In genomic region chr11:57276857-57277505, GRCh38 we compare ENCODE assay signal across 12 cellular contexts. TPM values are rescaled to one million over a fixed set of nuclear protein-coding genes. Genes with fewer than 3 reads are reported as not detected.
DNase-seq lines count a peak whose midpoint lies in the region; ATAC-seq, FAIRE-seq and TF ChIP-seq lines count a peak whose summit lies in the region.
"Had no signal": no experiment of that assay in that cellular context is flagged by ENCODE, and none has a peak within 500 bp of the region (broad histone marks: within the 10 kb centered on the region; RNA-seq: fewer than 3 reads in every experiment).

No MANE protein-coding gene starts in this region.

- in situ Hi-C loops in K562 (cut with MboI), result no loop called here

- H3K79me2 ChIP-seq in K562 (ENCODE audit: control insufficient read depth, insufficient read depth, low read length) (no peaks in the 10 kb centered on the region), smooth muscle cell (ENCODE audit: low read depth) (no peaks in the 10 kb centered on the region)

- no peak for TF ChIP-seq POLR2A in K562 (conservative IDR thresholded peaks at IDR 0.05)

- DNase-seq in NAMALWA (ENCODE audit: low spot score), result peak; percentile 7
- no peak for DNase-seq in K562 (ENCODE audit: extremely low read depth in 1 of 4, low spot score in 3 of 4)
- DNase-seq in right atrium auricular region (ENCODE audit: low spot score), result no peak
- DNase-seq in smooth muscle cell (lab: John Stamatoyannopoulos, UW; ENCODE audit: unreplicated experiment), result no peak
- no peak for DNase-seq in NCI-H1930 (lab: John Stamatoyannopoulos, UW)
- no peak for DNase-seq in effector CD4-positive, alpha-beta T cell
- no peak for DNase-seq in activated CD4-positive, CD25-positive, alpha-beta regulatory T cell treated with anti-CD3 and anti-CD28 coated beads, Interleukin-2, amount 50 U/mL, for 72 hours
- DNase-seq in GM19238 (ENCODE audit: insufficient read length, low spot score), result no peak
- DNase-seq: activated naive CD8-positive, alpha-beta T cell treated with anti-CD3 and anti-CD28 coated beads, Interleukin-2, amount 10 ng/mL, durations not matched to agents 7 days and 5 days had no signal

- H3K27me3 ChIP-seq in K562 (ENCODE audit: control insufficient read depth in 2 of 2, insufficient read depth in 2 of 2, low read length in 2 of 2) (no peaks in the 10 kb centered on the region), right atrium auricular region (no peaks in the 10 kb centered on the region), smooth muscle cell (ENCODE audit: low read depth) (no peaks in the 10 kb centered on the region)

- H3K9me3 ChIP-seq in K562 (replicated peaks; ENCODE audit: control insufficient read depth, insufficient read depth, low read depth, low read length), result no peaks in the 10 kb centered on the region
- peaks cover 0 to 13% of the 10 kb centered on the region in 2 donors for H3K9me3 ChIP-seq in right atrium auricular region
- no peaks in the 10 kb centered on the region for H3K9me3 ChIP-seq in smooth muscle cell (replicated peaks; ENCODE audit: low read depth)

- H2AFZ ChIP-seq in K562 (ENCODE audit: low read depth, low read length) (no peak overlapping the region), smooth muscle cell (ENCODE audit: low read depth) (no peak overlapping the region)

- FAIRE-seq in K562 (lab: Jason Lieb, UNC), result no peak
- FAIRE-seq: D721Med had no signal

- POLR2A ChIA-PET in K562 (lab: Yijun Ruan, JAX), result interaction anchor here (0.6 to 0.7 kb wide), 2 partner anchors 36 to 535 kb away, joined by 3 read pairs; no protein-coding TSS in a partner anchor

- H3K9ac ChIP-seq in K562 (ENCODE audit: insufficient read depth in 1 of 2, low read depth in 2 of 2, low read length in 2 of 2) (no peak overlapping the region), smooth muscle cell (ENCODE audit: low read depth) (no peak overlapping the region)

- no peaks in the 10 kb centered on the region for H4K20me1 ChIP-seq in K562 (replicated peaks; ENCODE audit: control insufficient read depth, insufficient read depth, low read length)
- no peaks in the 10 kb centered on the region for H4K20me1 ChIP-seq in smooth muscle cell (ENCODE audit: low read depth)

- H3K4me2 ChIP-seq in K562 (ENCODE audit: insufficient read depth, low read length) (no peak overlapping the region), smooth muscle cell (peak overlapping the region; percentile 84)

- H3K27ac ChIP-seq in K562 (ENCODE audit: extremely low read depth, low read depth, low read length) (no peak overlapping the region), right atrium auricular region (peak overlapping the region; percentile 52 to 55), smooth muscle cell (ENCODE audit: low read depth) (no peak overlapping the region)

- no peaks in the 10 kb centered on the region for H3F3A ChIP-seq in smooth muscle cell (ENCODE audit: low read depth)

- 5% methylated on average over 5 of the region's 5 CpGs for WGBS in K562 (ENCODE audit: insufficient coverage, low coverage, missing lambda C conversion rate)
- 81% methylated on average over 5 of the region's 5 CpGs for WGBS in smooth muscle cell (ENCODE audit: low lambda C conversion rate)

- TF ChIP-seq RAD21 in K562 (CRISPR knock-in tag; conservative IDR thresholded peaks at IDR 0.05 in 1 of 2, IDR thresholded peaks at IDR 0.05 in 1 of 2), result no peak

- no peaks in the 10 kb centered on the region for H3K36me3 ChIP-seq in K562 (ENCODE audit: control insufficient read depth, insufficient read depth, low read length)
- no peaks in the 10 kb centered on the region for H3K36me3 ChIP-seq in right atrium auricular region
- no peaks in the 10 kb centered on the region for H3K36me3 ChIP-seq in smooth muscle cell (ENCODE audit: low read depth)

- CTCF ChIA-PET in K562 (lab: Yijun Ruan, JAX; ENCODE audit: low intra/inter-chr PET ratio), result no interaction called here

- no peak for ATAC-seq in K562

- TF ChIP-seq EP300 in K562 (IDR thresholded peaks at IDR 0.05; ENCODE audit: low read length), result no peak

- peaks cover 0 to 14% of the 10 kb centered on the region in 2 experiments; a peak in 4 of 5 replicates for H3K4me1 ChIP-seq in K562 (replicated peaks in 1 of 2; ENCODE audit: control insufficient read depth in 2 of 2, insufficient read depth in 2 of 2, low read length in 2 of 2)
- H3K4me1 ChIP-seq in right atrium auricular region, result peaks cover 0 to 28% of the 10 kb centered on the region in 2 donors
- peaks cover 17% of the 10 kb centered on the region for H3K4me1 ChIP-seq in smooth muscle cell (ENCODE audit: low read depth)

- H3K9me1 ChIP-seq in K562 (ENCODE audit: control insufficient read depth, insufficient read depth, low read length), result no peaks in the 10 kb centered on the region

- H3K4me3 ChIP-seq in K562, result no peak overlapping the region
- no peak overlapping the region for H3K4me3 ChIP-seq in right atrium auricular region
- H3K4me3 ChIP-seq in smooth muscle cell, result no peak overlapping the region

- no TSS peak for BruUV-seq in K562 (replicated peaks; lab: Mats Ljungman, UMichigan)

- no peak for TF ChIP-seq CTCF in K562 (IDR thresholded peaks at IDR 0.05 in 2 of 3, conservative IDR thresholded peaks at IDR 0.05 in 1 of 3; ENCODE audit: insufficient read depth in 2 of 3, low read depth in 1 of 3, low read length in 3 of 3)
- no peak for TF ChIP-seq CTCF in right atrium auricular region (IDR thresholded peaks at IDR 0.05)
- no peak for TF ChIP-seq CTCF in smooth muscle cell (IDR thresholded peaks at IDR 0.05; ENCODE audit: borderline replicate concordance, insufficient read depth, poor library complexity, severe bottlenecking)

- intact Hi-C loops in K562 (cut with micrococcal nuclease), result loop anchor here (5.0 kb wide), 1 partner anchor 50 kb away; no protein-coding TSS in a partner anchor

RNA-seq across cellular contexts. Expression of gene APLNR, which starts 39.9 kb away (rescaled TPM):
- 10.9 and 17.6 TPM in 2 replicates for total RNA-seq in K562 (2011; cell fraction: chromatin; rRNA removed; ENCODE audit: low replicate concordance)
- total RNA-seq in K562 (2011; cell fraction: nucleolus; rRNA removed), result 24.2 and 27.0 TPM in 2 replicates
- 22.6 and 26.2 TPM in 2 replicates for total RNA-seq in K562 (2011; cell fraction: nucleoplasm; rRNA removed)
- total RNA-seq in K562 (2014; rRNA removed) (0.50 and 0.86 TPM in 2 replicates), K562 (2014; rRNA removed; fragmentation: Illumina TruSeq; extraction: Trizol) (0.58 and 0.61 TPM in 2 replicates), K562 (2015; rRNA removed; fragmentation: Illumina TruSeq; extraction: Trizol) (0.65 and 0.72 TPM in 2 replicates), K562 (2021) (1.9 and 2.0 TPM in 2 replicates), right atrium auricular region (10 to 100 TPM in 1 of 2 donors, 1 to 10 TPM in 1; 6.3 to 13.6 TPM), smooth muscle cell (98.5 and 103 TPM in 2 replicates)
- polyA plus RNA-seq in K562 (2011; rRNA removed) (2.0 and 2.1 TPM in 2 replicates), K562 (2014; fragmentation: Illumina TruSeq; extraction: Trizol) (1.7 and 1.9 TPM in 2 replicates), K562 (2014; fragmentation: Nextera tagmentation; extraction: Ambion mirVana) (under 1 TPM; 0.15 to 0.41 TPM), K562 (2014; rRNA removed) (0.94 and 1.4 TPM in 2 replicates), smooth muscle cell (121 and 214 TPM in 2 replicates)
- 1.9 and 4.8 TPM in 2 replicates for polyA plus RNA-seq in K562 (2011; cell fraction: cytosol; rRNA removed)
- polyA plus RNA-seq in K562 (2011; cell fraction: nucleus; rRNA removed), result 2.5 and 4.0 TPM in 2 replicates
- 1.4 and 2.6 TPM in 2 replicates for polyA plus RNA-seq in K562 (2012)
- polyA minus RNA-seq in K562 (2011; rRNA and poly(A)+ RNA removed), result 1.5 and 2.6 TPM in 2 replicates
- 0.91 and 1.7 TPM in 2 replicates for polyA minus RNA-seq in K562 (2011; cell fraction: cytosol; rRNA and poly(A)+ RNA removed)
- polyA minus RNA-seq in K562 (2011; cell fraction: nucleus; rRNA and poly(A)+ RNA removed), result 1.8 and 1.9 TPM in 2 replicates
- total RNA-seq: activated CD8-positive, alpha-beta memory T cell treated with anti-CD3 and anti-CD28 coated beads for 36 hours; activated naive CD8-positive, alpha-beta T cell treated with anti-CD3 and anti-CD28 coated beads, Interleukin-2, amount 10 ng/mL, durations not matched to agents 7 days and 5 days; myocyte had no signal

RNA-seq across cellular contexts. Expression of gene TNKS1BP1, which starts 47.8 kb away (rescaled TPM):
- total RNA-seq in K562 (2011; cell fraction: chromatin; rRNA removed; ENCODE audit: low replicate concordance), result 28.6 and 47.8 TPM in 2 replicates
- 20.5 and 22.4 TPM in 2 replicates for total RNA-seq in K562 (2011; cell fraction: nucleolus; rRNA removed)
- 30.6 and 31.7 TPM in 2 replicates for total RNA-seq in K562 (2011; cell fraction: nucleoplasm; rRNA removed)
- total RNA-seq in K562 (2014; rRNA removed) (16.2 and 20.2 TPM in 2 replicates), K562 (2014; rRNA removed; fragmentation: Illumina TruSeq; extraction: Trizol) (10.9 and 11.2 TPM in 2 replicates), K562 (2015; rRNA removed; fragmentation: Illumina TruSeq; extraction: Trizol) (8.0 and 10.3 TPM in 2 replicates), K562 (2021) (35.0 and 47.2 TPM in 2 replicates), right atrium auricular region (10 to 100 TPM; 26.8 to 52.5 TPM), smooth muscle cell (39.0 and 46.3 TPM in 2 replicates)
- polyA plus RNA-seq in K562 (2011; rRNA removed) (7.3 and 14.1 TPM in 2 replicates), K562 (2014; fragmentation: Illumina TruSeq; extraction: Trizol) (29.9 and 31.4 TPM in 2 replicates), K562 (2014; fragmentation: Nextera tagmentation; extraction: Ambion mirVana) (1 to 10 TPM; 1.1 to 1.2 TPM), K562 (2014; rRNA removed) (19.5 and 23.8 TPM in 2 replicates), smooth muscle cell (86.3 and 118 TPM in 2 replicates)
- polyA plus RNA-seq in K562 (2011; cell fraction: cytosol; rRNA removed), result 11.4 and 12.5 TPM in 2 replicates
- polyA plus RNA-seq in K562 (2011; cell fraction: nucleus; rRNA removed), result 34.2 and 50.1 TPM in 2 replicates
- 17.5 and 28.9 TPM in 2 replicates for polyA plus RNA-seq in K562 (2012)
- 13.6 and 14.5 TPM in 2 replicates for polyA minus RNA-seq in K562 (2011; rRNA and poly(A)+ RNA removed)
- 13.8 and 18.3 TPM in 2 replicates for polyA minus RNA-seq in K562 (2011; cell fraction: cytosol; rRNA and poly(A)+ RNA removed)
- polyA minus RNA-seq in K562 (2011; cell fraction: nucleus; rRNA and poly(A)+ RNA removed), result 8.2 and 11.6 TPM in 2 replicates

RNA-seq across cellular contexts. Expression of gene SSRP1, which starts 58.7 kb away (rescaled TPM):
- 63.0 and 84.0 TPM in 2 replicates for total RNA-seq in K562 (2011; cell fraction: chromatin; rRNA removed; ENCODE audit: low replicate concordance)
- total RNA-seq in K562 (2011; cell fraction: nucleolus; rRNA removed), result 50.7 and 51.9 TPM in 2 replicates
- 52.0 and 58.5 TPM in 2 replicates for total RNA-seq in K562 (2011; cell fraction: nucleoplasm; rRNA removed)
- total RNA-seq in K562 (2014; rRNA removed) (257 and 316 TPM in 2 replicates), K562 (2014; rRNA removed; fragmentation: Illumina TruSeq; extraction: Trizol) (216 and 243 TPM in 2 replicates), K562 (2015; rRNA removed; fragmentation: Illumina TruSeq; extraction: Trizol) (259 and 269 TPM in 2 replicates), K562 (2021) (224 and 245 TPM in 2 replicates), right atrium auricular region (10 to 100 TPM; 42.3 to 54.3 TPM), smooth muscle cell (57.6 and 64.9 TPM in 2 replicates)
- polyA plus RNA-seq in K562 (2011; rRNA removed) (232 and 251 TPM in 2 replicates), K562 (2014; fragmentation: Illumina TruSeq; extraction: Trizol) (314 and 416 TPM in 2 replicates), K562 (2014; fragmentation: Nextera tagmentation; extraction: Ambion mirVana) (10 to 100 TPM; 91.1 to 96.0 TPM), K562 (2014; rRNA removed) (224 and 238 TPM in 2 replicates), smooth muscle cell (46.0 and 53.2 TPM in 2 replicates)
- polyA plus RNA-seq in K562 (2011; cell fraction: cytosol; rRNA removed), result 291 and 330 TPM in 2 replicates
- 122 and 133 TPM in 2 replicates for polyA plus RNA-seq in K562 (2011; cell fraction: nucleus; rRNA removed)
- 172 and 211 TPM in 2 replicates for polyA plus RNA-seq in K562 (2012)
- 224 and 271 TPM in 2 replicates for polyA minus RNA-seq in K562 (2011; rRNA and poly(A)+ RNA removed)
- polyA minus RNA-seq in K562 (2011; cell fraction: cytosol; rRNA and poly(A)+ RNA removed), result 164 and 173 TPM in 2 replicates
- 25.0 and 46.5 TPM in 2 replicates for polyA minus RNA-seq in K562 (2011; cell fraction: nucleus; rRNA and poly(A)+ RNA removed)

Comparison
In these comparisons a context has a peak if more than half of its experiments do, and no peak if none do; other contexts are left out.
1. H3K27ac ChIP-seq: peak in right atrium auricular region (2 of 2); none in K562 (single experiment) and smooth muscle cell (single experiment).